ENCODE assay signal across 7 cellular contexts in genomic region chrX:40266490-40267333, GRCh38.
DNase-seq lines count a peak whose midpoint lies in the region; ATAC-seq and TF ChIP-seq lines count a peak whose summit lies in the region.

No MANE protein-coding gene starts in this region.

- TF ChIP-seq CTCF in brain (conservative IDR thresholded peaks at IDR 0.05): peak; percentile 82

- peak overlapping the region; percentile 60 to 83 (median 78) for H3K4me3 Mint-ChIP-seq in brain

- no peaks in the 10 kb centered on the region for H3K9me3 ChIP-seq in iPS-15b (ENCODE audit: control insufficient read depth, insufficient read depth, low read length)

- peak overlapping the region; percentile 56 for H3K4me3 ChIP-seq in iPS-15b (ENCODE audit: low read depth, low read length)
- peak overlapping the region; percentile 45 for H3K4me3 ChIP-seq in skeletal muscle cell (ENCODE audit: low read depth, low read length)

- no peaks in the 10 kb centered on the region for H3K36me3 Mint-ChIP-seq in brain

- peaks cover 28% of the 10 kb centered on the region for H3K4me1 Mint-ChIP-seq in brain

- peak overlapping the region in 3 of 5 experiments; percentile 67 to 91 (median 74) for H3K27ac Mint-ChIP-seq in brain

- H3K36me3 ChIP-seq in iPS-15b (ENCODE audit: control insufficient read depth, insufficient read depth, low read length): no peaks in the 10 kb centered on the region

- peaks cover 0 to 3% (median 0%) of the 10 kb centered on the region in 5 experiments for H3K9me3 Mint-ChIP-seq in brain

- peak; percentile 37 for ATAC-seq in GM18502 (IDR thresholded peaks at IDR 0.05; ENCODE audit: poor library complexity, unreplicated experiment)
- ATAC-seq in GM18505 (IDR thresholded peaks at IDR 0.05; ENCODE audit: unreplicated experiment): no peak

- H3K4me1 ChIP-seq in iPS-15b (ENCODE audit: control insufficient read depth, insufficient read depth, low read length): peaks cover 3% of the 10 kb centered on the region

- no peak for TF ChIP-seq POLR2A in GM18505 (IDR thresholded peaks at IDR 0.05; ENCODE audit: borderline replicate concordance, extremely low read depth, insufficient read depth, insufficient read length)

- H3K9ac ChIP-seq in iPS-15b (ENCODE audit: low read depth, low read length): peak overlapping the region; percentile 37

- peaks cover 18% of the 10 kb centered on the region for H3K27me3 ChIP-seq in iPS-15b (ENCODE audit: control insufficient read depth, insufficient read depth, low read length)

- DNase-seq in NCI-H1105 (lab: John Stamatoyannopoulos, UW) (peak; percentile 26), T1000 (lab: John Stamatoyannopoulos, UW) (peak; percentile 30), skeletal muscle cell (ENCODE audit: low read depth) (no peak)

- H3K27me3 Mint-ChIP-seq in brain: no peaks in the 10 kb centered on the region
